8 cellular contexts compared by ENCODE assay signal in genomic region chr3:157176108-157176507, GRCh38. TPM values are rescaled to one million over a fixed set of nuclear protein-coding genes. Genes with fewer than 3 reads are reported as not detected.
DNase-seq lines count a peak whose midpoint lies in the region; ATAC-seq and TF ChIP-seq lines count a peak whose summit lies in the region.

No MANE protein-coding gene starts in this region.

- intact Hi-C loops in thyroid gland (cut with DNase I): no loop called here

- H3K9me3 Mint-ChIP-seq in activated T-cell treated with anti-CD3 and anti-CD28 coated beads, Interleukin-2, amount 50 U/mL, for 24 hours: peaks cover 5% of the 10 kb centered on the region
- H3K9me3 Mint-ChIP-seq in activated naive CD8-positive, alpha-beta T cell treated with anti-CD3 and anti-CD28 coated beads, Interleukin-2, amount 10 ng/mL, durations not matched to agents 7 days and 5 days: peaks cover 1% of the 10 kb centered on the region

- POLR2A ChIA-PET in activated naive CD8-positive, alpha-beta T cell treated with anti-CD3 and anti-CD28 coated beads, Interleukin-2, amount 10 ng/mL, durations not matched to agents 7 days and 5 days (lab: Charles Lee): interaction anchor here (1.4 to 7.5 kb wide), 7 partner anchors 14 to 692 kb away, joined by 6 to 527 read pairs (median 9); partner anchors contain the start of genes CCNL1 and SSR3

- H3K27ac ChIP-seq in thyroid gland: peak overlapping the region; percentile 90 to 98 (median 94)

- peak overlapping the region; percentile 19 to 41 (median 36) for H3K4me3 ChIP-seq in thyroid gland (replicated peaks in 1 of 3)

- no peaks in the 10 kb centered on the region for H3K27me3 ChIP-seq in thyroid gland

- H3K4me1 ChIP-seq in thyroid gland: peaks cover 17 to 21% of the 10 kb centered on the region in 2 donors

- DNase-seq in activated T-cell treated with anti-CD3 and anti-CD28 coated beads, Interleukin-2, amount 50 U/mL, for 24 hours: no peak
- no peak for DNase-seq in activated T-cell treated with anti-CD3 and anti-CD28 coated beads, Interleukin-2, amount 50 U/mL, for 48 hours
- no peak for DNase-seq in activated naive CD8-positive, alpha-beta T cell treated with anti-CD3 and anti-CD28 coated beads, Interleukin-2, amount 10 ng/mL, durations not matched to agents 7 days and 5 days
- DNase-seq in kidney tubule cell (ENCODE audit: low spot score) (peak; percentile 16), thyroid gland (peak in 1 of 2 donors; percentile 16), DMS79 treated with DMSO at 0.1 percent for 48 hours (lab: John Stamatoyannopoulos, UW) (no peak)

- H3K36me3 Mint-ChIP-seq in activated T-cell treated with anti-CD3 and anti-CD28 coated beads, Interleukin-2, amount 50 U/mL, for 24 hours (ENCODE audit: low read depth): peaks cover 46% of the 10 kb centered on the region
- peaks cover 23% of the 10 kb centered on the region for H3K36me3 Mint-ChIP-seq in activated naive CD8-positive, alpha-beta T cell treated with anti-CD3 and anti-CD28 coated beads, Interleukin-2, amount 10 ng/mL, durations not matched to agents 7 days and 5 days

- no peak for TF ChIP-seq POLR2A in thyroid gland (IDR thresholded peaks at IDR 0.05)

- TF ChIP-seq CTCF in thyroid gland (IDR thresholded peaks at IDR 0.05): no peak

- H3K9me3 ChIP-seq in thyroid gland: no peaks in the 10 kb centered on the region

- H3K36me3 ChIP-seq in thyroid gland: no peaks in the 10 kb centered on the region

- H3K27me3 Mint-ChIP-seq in activated T-cell treated with anti-CD3 and anti-CD28 coated beads, Interleukin-2, amount 50 U/mL, for 24 hours: no peaks in the 10 kb centered on the region
- H3K27me3 Mint-ChIP-seq in activated naive CD8-positive, alpha-beta T cell treated with anti-CD3 and anti-CD28 coated beads, Interleukin-2, amount 10 ng/mL, durations not matched to agents 7 days and 5 days: no peaks in the 10 kb centered on the region

- peak overlapping the region; percentile 99 for H3K27ac Mint-ChIP-seq in activated T-cell treated with anti-CD3 and anti-CD28 coated beads, Interleukin-2, amount 50 U/mL, for 24 hours
- H3K27ac Mint-ChIP-seq in activated naive CD8-positive, alpha-beta T cell treated with anti-CD3 and anti-CD28 coated beads, Interleukin-2, amount 10 ng/mL, durations not matched to agents 7 days and 5 days: peak overlapping the region; percentile 96

- H3K4me1 Mint-ChIP-seq in activated T-cell treated with anti-CD3 and anti-CD28 coated beads, Interleukin-2, amount 50 U/mL, for 24 hours (ENCODE audit: low read depth): peaks cover 32% of the 10 kb centered on the region
- H3K4me1 Mint-ChIP-seq in activated naive CD8-positive, alpha-beta T cell treated with anti-CD3 and anti-CD28 coated beads, Interleukin-2, amount 10 ng/mL, durations not matched to agents 7 days and 5 days: peaks cover 22% of the 10 kb centered on the region

- ATAC-seq in activated naive CD8-positive, alpha-beta T cell treated with anti-CD3 and anti-CD28 coated beads, Interleukin-2, amount 10 ng/mL, durations not matched to agents 7 days and 5 days (ENCODE audit: low read depth): no peak
- no peak for ATAC-seq in GM19351 (IDR thresholded peaks at IDR 0.05; ENCODE audit: unreplicated experiment)
- no peak for ATAC-seq in GM18498 (IDR thresholded peaks at IDR 0.05; ENCODE audit: unreplicated experiment)

- 16 to 35% methylated on average over 2 of the region's 2 CpGs for WGBS in thyroid gland, 2 donors

- peak overlapping the region; percentile 87 for H3K4me3 Mint-ChIP-seq in activated T-cell treated with anti-CD3 and anti-CD28 coated beads, Interleukin-2, amount 50 U/mL, for 24 hours
- H3K4me3 Mint-ChIP-seq in activated naive CD8-positive, alpha-beta T cell treated with anti-CD3 and anti-CD28 coated beads, Interleukin-2, amount 10 ng/mL, durations not matched to agents 7 days and 5 days: peak overlapping the region; percentile 98

RNA-seq across cellular contexts. Expression of gene CCNL1, which starts 16.2 kb away (rescaled TPM):
- 100 to 1,000 TPM; 276 to 280 TPM for total RNA-seq in activated naive CD8-positive, alpha-beta T cell treated with anti-CD3 and anti-CD28 coated beads, Interleukin-2, amount 10 ng/mL, durations not matched to agents 7 days and 5 days
- 100 to 1,000 TPM; 142 to 375 (median 227) TPM for total RNA-seq in thyroid gland
